In the genomic region with DNA sequence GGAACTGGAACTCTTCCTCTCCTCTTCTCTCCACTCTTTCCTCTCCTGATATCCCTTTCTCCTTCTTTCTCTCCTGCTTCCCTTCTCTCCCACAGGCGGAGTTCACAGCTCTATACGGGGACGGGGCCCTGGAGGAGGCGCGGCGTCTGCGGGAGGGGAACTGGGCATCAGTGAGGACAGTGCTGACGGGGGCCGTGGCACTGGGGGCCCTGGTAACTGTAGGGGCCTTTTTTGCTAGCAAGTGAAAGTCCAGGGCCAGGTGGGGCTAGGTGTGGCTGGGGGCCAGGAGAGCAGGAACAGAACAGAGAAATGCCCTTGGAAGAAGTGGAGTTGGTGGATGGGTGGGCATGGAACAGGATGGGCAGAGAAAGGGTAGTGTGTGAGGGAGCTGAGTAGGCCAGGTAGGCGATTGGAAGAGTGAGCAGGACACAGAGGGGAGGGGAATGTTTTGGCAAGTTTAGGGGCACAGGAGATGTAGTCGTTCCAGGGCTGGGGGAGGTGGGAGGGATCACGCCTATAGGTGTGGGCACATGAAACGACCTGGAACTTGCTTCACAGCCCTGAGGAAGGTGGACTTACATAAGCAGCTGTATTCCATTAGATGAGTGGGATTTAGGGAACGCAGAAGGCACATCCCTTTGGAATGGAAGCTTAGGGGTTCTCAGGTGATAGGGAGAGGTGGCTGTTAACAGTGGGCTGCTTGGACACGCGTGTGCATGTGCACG, we compare ENCODE assay signal across 11 cellular contexts. TPM values are rescaled to one million over a fixed set of nuclear protein-coding genes. Genes with fewer than 3 reads are reported as not detected.
DNase-seq lines count a peak whose midpoint lies in the region; ATAC-seq and TF ChIP-seq lines count a peak whose summit lies in the region.
"Had no signal": no experiment of that assay in that cellular context is flagged by ENCODE, and none has a peak within 500 bp of the region (broad histone marks: within the 10 kb centered on the region; RNA-seq: fewer than 3 reads in every experiment).

No MANE protein-coding gene starts in this region.

- peak overlapping the region; percentile 87 for H3K4me2 ChIP-seq in skeletal muscle satellite cell (ENCODE audit: low read length)

- peaks cover 8% of the 10 kb centered on the region for H3K27me3 Mint-ChIP-seq in endothelial cell (ENCODE audit: unreplicated experiment)

- peak overlapping the region; percentile 98 for H3K4me3 Mint-ChIP-seq in endothelial cell (ENCODE audit: unreplicated experiment)
- H3K4me3 Mint-ChIP-seq: naive thymus-derived CD4-positive, alpha-beta T cell; stimulated activated naive CD8-positive, alpha-beta T cell treated with anti-CD3 and anti-CD28 coated beads, Interleukin-15, Interleukin-2, amounts not matched to agents 100 ng/mL and 50 ng/mL, for 24 hours had no signal

- no peaks in the 10 kb centered on the region for H3K9me3 Mint-ChIP-seq in endothelial cell (ENCODE audit: unreplicated experiment)
- H3K9me3 Mint-ChIP-seq: naive thymus-derived CD4-positive, alpha-beta T cell; stimulated activated naive CD8-positive, alpha-beta T cell treated with anti-CD3 and anti-CD28 coated beads, Interleukin-15, Interleukin-2, amounts not matched to agents 100 ng/mL and 50 ng/mL, for 24 hours had no signal

- H3K4me1 ChIP-seq in skeletal muscle satellite cell (ENCODE audit: control insufficient read depth, insufficient read depth, low read length): peaks cover 31% of the 10 kb centered on the region

- no peaks in the 10 kb centered on the region for H3K9me3 ChIP-seq in skeletal muscle satellite cell (replicated peaks; ENCODE audit: low read length)

- TF ChIP-seq CTCF in RWPE1 (conservative IDR thresholded peaks at IDR 0.05; ENCODE audit: low read depth) (no peak), endothelial cell (IDR thresholded peaks at IDR 0.05; ENCODE audit: unreplicated experiment) (no peak)

- DNase-seq in RWPE1 (ENCODE audit: low spot score) (no peak), endothelial cell (ENCODE audit: low spot score) (no peak), SW 1271 (lab: John Stamatoyannopoulos, UW) (no peak), HuH-7 (ENCODE audit: low spot score) (no peak)
- DNase-seq: activated CD8-positive, alpha-beta memory T cell treated with anti-CD3 and anti-CD28 coated beads for 24 hours; erythroblast; naive thymus-derived CD4-positive, alpha-beta T cell; NCI-H146 had no signal

- peaks cover 20% of the 10 kb centered on the region for H3K36me3 Mint-ChIP-seq in endothelial cell (ENCODE audit: low read depth, unreplicated experiment)

- H3K4me1 Mint-ChIP-seq in endothelial cell (ENCODE audit: unreplicated experiment): peaks cover 30% of the 10 kb centered on the region

- no peak for ATAC-seq in HG03378 (IDR thresholded peaks at IDR 0.05; ENCODE audit: unreplicated experiment)
- ATAC-seq: naive thymus-derived CD4-positive, alpha-beta T cell had no signal

- CTCF ChIA-PET in RWPE1 (lab: Yijun Ruan, JAX): interaction anchor here (0.6 kb wide), 2 partner anchors 122 to 619 kb away, joined by 4 read pairs; no protein-coding TSS in a partner anchor

- H3K27ac ChIP-seq in RWPE1: peak overlapping the region; percentile 85

- peak overlapping the region; percentile 82 for H3K4me3 ChIP-seq in skeletal muscle satellite cell (ENCODE audit: low read length)

- peak overlapping the region; percentile 45 for H3K27ac Mint-ChIP-seq in endothelial cell (ENCODE audit: unreplicated experiment)
- H3K27ac Mint-ChIP-seq: naive thymus-derived CD4-positive, alpha-beta T cell; stimulated activated naive CD8-positive, alpha-beta T cell treated with anti-CD3 and anti-CD28 coated beads, Interleukin-15, Interleukin-2, amounts not matched to agents 100 ng/mL and 50 ng/mL, for 24 hours had no signal

- H3K9ac ChIP-seq in skeletal muscle satellite cell (ENCODE audit: low read depth, low read length): no peak overlapping the region

- no peaks in the 10 kb centered on the region for H3K27me3 ChIP-seq in skeletal muscle satellite cell (ENCODE audit: control insufficient read depth, insufficient read depth, low read length)

- H3K36me3 ChIP-seq in skeletal muscle satellite cell (ENCODE audit: insufficient read depth, low read length): peaks cover 45% of the 10 kb centered on the region

- POLR2A ChIA-PET in RWPE1 (lab: Yijun Ruan, JAX; ENCODE audit: low non-redundant PET): no interaction called here

RNA-seq across cellular contexts. Expression of gene BCL2L2, which starts 2.2 kb away (rescaled TPM):
- 22.0 TPM for total RNA-seq in endothelial cell (ENCODE audit: unreplicated experiment)
- 15.1 and 17.0 TPM in 2 replicates for total RNA-seq in skeletal muscle satellite cell (2012; rRNA removed)

RNA-seq across cellular contexts. Expression of gene PPP1R3E, which starts 6.2 kb away (rescaled TPM):
- 8.4 TPM for total RNA-seq in endothelial cell (ENCODE audit: unreplicated experiment)
- total RNA-seq in skeletal muscle satellite cell (2012; rRNA removed): 3.1 and 3.3 TPM in 2 replicates

RNA-seq across cellular contexts. Expression of gene PABPN1, which starts 12.4 kb away (rescaled TPM):
- 191 TPM for total RNA-seq in endothelial cell (ENCODE audit: unreplicated experiment)
- total RNA-seq in skeletal muscle satellite cell (2012; rRNA removed): 41.1 and 49.9 TPM in 2 replicates

RNA-seq across cellular contexts. Expression of gene HOMEZ, which starts 23.0 kb away (rescaled TPM):
- 21.7 TPM for total RNA-seq in endothelial cell (ENCODE audit: unreplicated experiment)
- total RNA-seq in skeletal muscle satellite cell (2012; rRNA removed): 5.1 and 6.3 TPM in 2 replicates

RNA-seq across cellular contexts. Expression of gene SLC22A17, which starts 43.8 kb away (rescaled TPM):
- 35.3 TPM for total RNA-seq in endothelial cell (ENCODE audit: unreplicated experiment)
- 7.6 and 10.5 TPM in 2 replicates for total RNA-seq in skeletal muscle satellite cell (2012; rRNA removed)
